In the genomic region with DNA sequence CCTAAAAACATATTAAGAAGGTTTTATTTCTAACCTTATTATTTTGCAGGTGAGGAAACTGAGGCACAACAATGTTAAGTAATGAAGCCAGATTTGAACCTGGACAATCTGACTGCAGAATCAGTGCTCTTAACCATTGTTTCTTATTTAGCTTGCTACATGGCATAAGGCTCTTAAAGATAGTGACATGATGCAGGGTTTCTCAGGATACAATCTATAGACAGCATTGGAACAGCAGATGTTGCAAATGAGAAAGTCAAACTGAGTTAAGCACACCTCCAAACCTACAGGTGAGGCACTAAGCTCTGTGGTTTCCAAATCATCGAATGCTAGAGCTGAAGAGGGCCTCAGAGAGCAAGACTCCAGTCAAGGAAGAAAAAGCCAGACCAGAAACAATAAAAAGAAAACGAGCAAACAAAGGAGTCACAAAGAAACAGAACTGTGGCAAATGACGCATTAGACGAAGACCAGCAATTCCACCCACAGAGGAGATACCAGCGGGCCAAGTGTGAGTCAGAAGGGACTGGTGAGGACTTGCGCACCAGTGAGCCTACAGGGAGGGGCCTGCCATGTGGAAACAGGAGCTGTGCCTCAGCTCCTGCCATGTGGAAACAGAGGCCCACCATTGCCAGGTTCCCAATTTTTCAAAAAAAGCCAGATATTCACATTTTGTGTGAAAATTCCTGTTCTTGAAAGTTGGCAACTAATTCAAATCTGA, we compare ENCODE assay signal across 8 cellular contexts. TPM values are rescaled to one million over a fixed set of nuclear protein-coding genes. Genes with fewer than 3 reads are reported as not detected.
DNase-seq lines count a peak whose midpoint lies in the region; ATAC-seq and TF ChIP-seq lines count a peak whose summit lies in the region.

No MANE protein-coding gene starts in this region.

- H3K27me3 Mint-ChIP-seq in HFFc6 (ENCODE audit: insufficient read depth): no peaks in the 10 kb centered on the region
- H3K27me3 Mint-ChIP-seq in activated T-helper 17 cell treated with anti-CD3 and anti-CD28 coated beads, Interleukin-2, amount 50 U/mL, for 72 hours: no peaks in the 10 kb centered on the region

- H3K4me1 ChIP-seq in uterus: no peaks in the 10 kb centered on the region

- no peaks in the 10 kb centered on the region for H3K27me3 ChIP-seq in uterus

- no peaks in the 10 kb centered on the region for H3K36me3 Mint-ChIP-seq in HFFc6 (ENCODE audit: low read depth)
- H3K36me3 Mint-ChIP-seq in activated T-helper 17 cell treated with anti-CD3 and anti-CD28 coated beads, Interleukin-2, amount 50 U/mL, for 72 hours (ENCODE audit: low read depth): peaks cover 76% of the 10 kb centered on the region

- peak overlapping the region; percentile 65; the same call in 1 of the 2 replicates for H3K4me3 Mint-ChIP-seq in HFFc6
- peak overlapping the region; percentile 59 for H3K4me3 Mint-ChIP-seq in activated T-helper 17 cell treated with anti-CD3 and anti-CD28 coated beads, Interleukin-2, amount 50 U/mL, for 72 hours

- no peaks in the 10 kb centered on the region for H3K9me3 ChIP-seq in uterus

- peak; percentile 92 for ATAC-seq in activated T-helper 17 cell treated with anti-CD3 and anti-CD28 coated beads, Interleukin-2, amount 50 U/mL, for 72 hours (replicated peaks)

- DNase-seq in HFFc6 (peak; percentile 72), NCI-H460 (ENCODE audit: extremely low read depth, low read depth) (peak; percentile 33), iris pigment epithelial cell (ENCODE audit: low read depth) (peak; percentile 81), foreskin melanocyte (no peak), uterus (no peak)
- peak; percentile 84 for DNase-seq in stimulated activated CD8-positive, alpha-beta memory T cell treated with anti-CD3 and anti-CD28 coated beads, Interleukin-4, amount 100 ng/mL, for 48 hours

- H3K27ac Mint-ChIP-seq in HFFc6: peak overlapping the region; percentile 90
- H3K27ac Mint-ChIP-seq in activated T-helper 17 cell treated with anti-CD3 and anti-CD28 coated beads, Interleukin-2, amount 50 U/mL, for 72 hours: peak overlapping the region; percentile 53

- no peaks in the 10 kb centered on the region for H3K36me3 ChIP-seq in uterus

- TF ChIP-seq POLR2A in uterus (IDR thresholded peaks at IDR 0.05): no peak

- intact Hi-C loops in uterus (cut with DNase I; ENCODE audit: low total_unique reads): no loop called here

- TF ChIP-seq CTCF in GM12872 (IDR thresholded peaks at IDR 0.05; ENCODE audit: insufficient read depth, low read depth, low read length) (0 out of 3 replicates have a peak, but pooled peaks have one; percentile 12), HFFc6 (IDR thresholded peaks at IDR 0.05) (no peak), uterus (IDR thresholded peaks at IDR 0.05) (no peak)

- no peak overlapping the region for H3K27ac ChIP-seq in uterus

- no peaks in the 10 kb centered on the region for H3K9me3 Mint-ChIP-seq in HFFc6
- H3K9me3 Mint-ChIP-seq in activated T-helper 17 cell treated with anti-CD3 and anti-CD28 coated beads, Interleukin-2, amount 50 U/mL, for 72 hours: no peaks in the 10 kb centered on the region

- H3K4me1 Mint-ChIP-seq in HFFc6 (ENCODE audit: low read depth): peaks cover 23% of the 10 kb centered on the region
- H3K4me1 Mint-ChIP-seq in activated T-helper 17 cell treated with anti-CD3 and anti-CD28 coated beads, Interleukin-2, amount 50 U/mL, for 72 hours: peaks cover 67% of the 10 kb centered on the region

- no peak overlapping the region for H3K4me3 ChIP-seq in uterus

RNA-seq across cellular contexts. Expression of gene CD58, which starts 14.4 kb away (rescaled TPM):
- 1 to 10 TPM; 6.6 to 9.5 (median 8.5) TPM for total RNA-seq in HFFc6 (2021; fragmentation: NEBNext Ultra II Directional; extraction: Animal tissue kit (Norgen Biotek cat#: 25700))
- 32.3 and 37.3 TPM in 2 replicates for total RNA-seq in NCI-H460 (2014; rRNA removed; shearing (Covaris generic))
- polyA plus RNA-seq in NCI-H460 (2014; cell fraction: nucleus; rRNA removed): 25.7 and 34.8 TPM in 2 replicates
- total RNA-seq in activated T-helper 17 cell treated with anti-CD3 and anti-CD28 coated beads, Interleukin-2, amount 50 U/mL, for 72 hours: 10 to 100 TPM; 36.8 to 40.5 TPM
- 10 to 100 TPM; 22.3 to 79.7 (median 24.4) TPM for total RNA-seq in uterus

Comparison
In these comparisons a context has a peak if more than half of its experiments do, and no peak if none do; other contexts are left out.
1. DNase-seq: peak in HFFc6 (single experiment), NCI-H460 (single experiment), iris pigment epithelial cell (single experiment) and stimulated activated CD8-positive, alpha-beta memory T cell treated with anti-CD3 and anti-CD28 coated beads, Interleukin-4, amount 100 ng/mL, for 48 hours (single experiment); none in foreskin melanocyte (single experiment) and uterus (0 of 2).